ENCODE assay signal across 8 cellular contexts in genomic region chr5:65102826-65103673, GRCh38.
A peak's percentile ranks its signal among the peaks of the same experiment; 100 is the strongest.
DNase-seq lines count a peak whose midpoint lies in the region; ATAC-seq and TF ChIP-seq lines count a peak whose summit lies in the region.

No MANE protein-coding gene starts in this region.

- H3K36me3 ChIP-seq in HUES48 (ENCODE audit: control insufficient read depth, insufficient read depth, low read length), result no peaks in the 10 kb centered on the region
- H3K36me3 ChIP-seq in psoas muscle (ENCODE audit: insufficient read depth in 1 of 2, low read depth in 1 of 2), result no peaks in the 10 kb centered on the region

- peak; percentile 62 for DNase-seq in Caki2 (ENCODE audit: low read depth)
- DNase-seq in SK-MEL-5 (ENCODE audit: low read depth, low spot score), result peak; percentile 30
- DNase-seq in activated naive CD4-positive, alpha-beta T cell treated with anti-CD3 and anti-CD28 coated beads, Interleukin-2, amount 50 U/mL, for 72 hours (ENCODE audit: low spot score in 2 of 2), result peak; percentile 31 to 72
- DNase-seq in Right ventricle myocardium superior, result peak; percentile 84
- DNase-seq in psoas muscle, result peak; percentile 51 to 71
- no peak for DNase-seq in middle frontal gyrus (ENCODE audit: extremely low spot score, low spot score)

- peaks cover 16% of the 10 kb centered on the region for H3K4me1 ChIP-seq in HUES48 (ENCODE audit: control insufficient read depth, insufficient read depth, low read length)
- H3K4me1 ChIP-seq in psoas muscle, result peaks cover 4% of the 10 kb centered on the region

- no peak overlapping the region for H3K27ac ChIP-seq in HUES48 (ENCODE audit: low read depth, low read length)
- peak overlapping the region; percentile 74 for H3K27ac ChIP-seq in psoas muscle

- no peaks in the 10 kb centered on the region for H3K9me3 Mint-ChIP-seq in activated naive CD4-positive, alpha-beta T cell treated with anti-CD3 and anti-CD28 coated beads, Interleukin-2, amount 50 U/mL, for 72 hours

- H3K27ac Mint-ChIP-seq in activated naive CD4-positive, alpha-beta T cell treated with anti-CD3 and anti-CD28 coated beads, Interleukin-2, amount 50 U/mL, for 72 hours, result peak overlapping the region in 1 of 2 donors; percentile 76

- TF ChIP-seq CTCF in psoas muscle (IDR thresholded peaks at IDR 0.05), result peak; percentile 25

- intact Hi-C loops in Right ventricle myocardium superior (cut with DNase I), result loop anchor here (5.0 to 10.0 kb wide), 4 partner anchors 66 to 379 kb away; partner anchors contain the start of gene ADAMTS6
- intact Hi-C loops in psoas muscle (cut with DNase I), result loop anchor here (5.0 to 10.0 kb wide), 4 partner anchors 66 to 379 kb away; partner anchors contain the start of gene ADAMTS6 (in 1 of the 2)

- H3K36me3 Mint-ChIP-seq in activated naive CD4-positive, alpha-beta T cell treated with anti-CD3 and anti-CD28 coated beads, Interleukin-2, amount 50 U/mL, for 72 hours, result no peaks in the 10 kb centered on the region

- H3K9me3 ChIP-seq in HUES48 (ENCODE audit: control insufficient read depth, insufficient read depth, low read length), result no peaks in the 10 kb centered on the region
- no peaks in the 10 kb centered on the region for H3K9me3 ChIP-seq in psoas muscle

- H3K4me3 ChIP-seq in HUES48 (ENCODE audit: low read depth, low read length) (peak overlapping the region; percentile 35; the same call in 1 of the 2 replicates), psoas muscle (peak overlapping the region; percentile 81)

- WGBS in psoas muscle, 3 donors, result 1 to 4% (median 2%) methylated on average over 55 to 62 of the region's 62 CpGs

- H3K9ac ChIP-seq in HUES48 (ENCODE audit: low read depth, low read length), result peak overlapping the region; percentile 60

- H3K27me3 ChIP-seq in HUES48 (ENCODE audit: control insufficient read depth, insufficient read depth, low read length) (no peaks in the 10 kb centered on the region), psoas muscle (ENCODE audit: insufficient read depth in 3 of 3, low read length in 2 of 3) (no peaks in the 10 kb centered on the region)

- in situ Hi-C loops in Caki2 (cut with HindIII; ENCODE audit: low pct_unique_long_range_greater_than_20kb, low sequenced_read_pairs) (no loop called here), SK-MEL-5 (cut with HindIII; ENCODE audit: low pct_unique_long_range_greater_than_20kb, low sequenced_read_pairs) (loop anchor here (25.0 kb wide), 1 partner anchor 384 kb away; the partner anchor contains the start of gene ADAMTS6)

- ATAC-seq in GM21360 (IDR thresholded peaks at IDR 0.05; ENCODE audit: unreplicated experiment) (peak; percentile 54), Right ventricle myocardium superior (ENCODE audit: poor library complexity) (peak; percentile 93), psoas muscle (peak; percentile 57 to 86 (median 73))
- ATAC-seq in activated naive CD4-positive, alpha-beta T cell treated with anti-CD3 and anti-CD28 coated beads, Interleukin-2, amount 50 U/mL, for 72 hours, result peak; percentile 80 to 86
